13 cellular contexts compared by ENCODE assay signal in genomic region chr7:37446371-37446770, GRCh38. TPM values are rescaled to one million over a fixed set of nuclear protein-coding genes. Genes with fewer than 3 reads are reported as not detected.
DNase-seq lines count a peak whose midpoint lies in the region; ATAC-seq and TF ChIP-seq lines count a peak whose summit lies in the region.
"Had no signal": no experiment of that assay in that cellular context is flagged by ENCODE, and none has a peak within 500 bp of the region (broad histone marks: within the 10 kb centered on the region; RNA-seq: fewer than 3 reads in every experiment).

No MANE protein-coding gene starts in this region.

- peaks cover 71% of the 10 kb centered on the region for H3K4me1 Mint-ChIP-seq in activated naive CD4-positive, alpha-beta T cell treated with anti-CD3 and anti-CD28 coated beads, Interleukin-2, amount 50 U/mL, for 24 hours
- no peaks in the 10 kb centered on the region for H3K4me1 Mint-ChIP-seq in Calu3 (ENCODE audit: low read depth, unreplicated experiment)

- peaks cover 36% of the 10 kb centered on the region for H3K4me1 ChIP-seq in suprapubic skin

- CTCF ChIA-PET in Calu3 (lab: Charles Lee), result no interaction called here

- TF ChIP-seq CTCF in suprapubic skin (IDR thresholded peaks at IDR 0.05), result no peak
- no peak for TF ChIP-seq CTCF in Calu3 (IDR thresholded peaks at IDR 0.05; ENCODE audit: unreplicated experiment)

- TF ChIP-seq EP300 in suprapubic skin (IDR thresholded peaks at IDR 0.05), result no peak

- H3K9me3 Mint-ChIP-seq in activated naive CD4-positive, alpha-beta T cell treated with anti-CD3 and anti-CD28 coated beads, Interleukin-2, amount 50 U/mL, for 24 hours, result no peaks in the 10 kb centered on the region
- H3K9me3 Mint-ChIP-seq in activated naive CD4-positive, alpha-beta T cell treated with anti-CD3 and anti-CD28 coated beads, Interleukin-2, amount 50 U/mL, for 72 hours, result peaks cover 0 to under 1% of the 10 kb centered on the region in 2 donors
- H3K9me3 Mint-ChIP-seq in Calu3 (ENCODE audit: low read depth, unreplicated experiment), result peaks cover 2% of the 10 kb centered on the region

- peak overlapping the region; percentile 81 for H3K4me3 ChIP-seq in suprapubic skin

- TF ChIP-seq POLR2A in suprapubic skin (IDR thresholded peaks at IDR 0.05), result no peak

- ATAC-seq in activated naive CD4-positive, alpha-beta T cell treated with anti-CD3 and anti-CD28 coated beads, Interleukin-2, amount 50 U/mL, for 72 hours, result peak in 1 of 2 donors; percentile 42
- ATAC-seq in GM18858 (IDR thresholded peaks at IDR 0.05; ENCODE audit: unreplicated experiment), result no peak
- ATAC-seq: activated CD4-positive, CD25-positive, alpha-beta regulatory T cell treated with anti-CD3 and anti-CD28 coated beads, Interleukin-2, amount 50 U/mL, for 24 hours had no signal

- no peaks in the 10 kb centered on the region for H3K36me3 ChIP-seq in suprapubic skin
- H3K36me3 ChIP-seq: ascending aorta had no signal

- peaks cover 4% of the 10 kb centered on the region for H3K27me3 ChIP-seq in suprapubic skin
- H3K27me3 ChIP-seq: ascending aorta had no signal

- peaks cover 13% of the 10 kb centered on the region for H3K36me3 Mint-ChIP-seq in activated naive CD4-positive, alpha-beta T cell treated with anti-CD3 and anti-CD28 coated beads, Interleukin-2, amount 50 U/mL, for 24 hours
- peaks cover 12 to 54% of the 10 kb centered on the region in 2 donors for H3K36me3 Mint-ChIP-seq in activated naive CD4-positive, alpha-beta T cell treated with anti-CD3 and anti-CD28 coated beads, Interleukin-2, amount 50 U/mL, for 72 hours
- H3K36me3 Mint-ChIP-seq in Calu3 (ENCODE audit: insufficient read depth, unreplicated experiment), result no peaks in the 10 kb centered on the region

- peak overlapping the region; percentile 94 for H3K4me3 Mint-ChIP-seq in activated naive CD4-positive, alpha-beta T cell treated with anti-CD3 and anti-CD28 coated beads, Interleukin-2, amount 50 U/mL, for 24 hours
- H3K4me3 Mint-ChIP-seq in Calu3 (ENCODE audit: low read depth, unreplicated experiment), result no peak overlapping the region

- no TSS peak for BruUV-seq in Calu3 (replicated peaks; lab: Mats Ljungman, UMichigan)

- H3K27ac Mint-ChIP-seq in activated naive CD4-positive, alpha-beta T cell treated with anti-CD3 and anti-CD28 coated beads, Interleukin-2, amount 50 U/mL, for 24 hours, result peak overlapping the region; percentile 97
- H3K27ac Mint-ChIP-seq in activated naive CD4-positive, alpha-beta T cell treated with anti-CD3 and anti-CD28 coated beads, Interleukin-2, amount 50 U/mL, for 72 hours, result peak overlapping the region; percentile 89 to 97
- no peak overlapping the region for H3K27ac Mint-ChIP-seq in Calu3 (ENCODE audit: unreplicated experiment)

- H3K27me3 Mint-ChIP-seq in activated naive CD4-positive, alpha-beta T cell treated with anti-CD3 and anti-CD28 coated beads, Interleukin-2, amount 50 U/mL, for 24 hours, result no peaks in the 10 kb centered on the region
- peaks cover 23% of the 10 kb centered on the region for H3K27me3 Mint-ChIP-seq in Calu3 (ENCODE audit: unreplicated experiment)

- H3K9me3 ChIP-seq in suprapubic skin, result no peaks in the 10 kb centered on the region
- H3K9me3 ChIP-seq: ascending aorta had no signal

- 80% methylated on average over 3 of the region's 3 CpGs for WGBS in suprapubic skin

- intact Hi-C loops in Calu3 (cut with micrococcal nuclease; ENCODE audit: unreplicated experiment), result no loop called here

- H3K27ac ChIP-seq in suprapubic skin, result peak overlapping the region; percentile 30
- H3K27ac ChIP-seq: epithelial cell of prostate had no signal

- DNase-seq in activated naive CD4-positive, alpha-beta T cell (lab: John Stamatoyannopoulos, UW), result no peak
- DNase-seq in activated naive CD4-positive, alpha-beta T cell treated with anti-CD3 and anti-CD28 coated beads, Interleukin-2, amount 50 U/mL, for 72 hours (ENCODE audit: low spot score in 2 of 2), result no peak
- DNase-seq in lung microvascular endothelial cell (ENCODE audit: low read depth in 2 of 2), result peak; percentile 30 to 58
- DNase-seq in suprapubic skin (ENCODE audit: low spot score in 2 of 2), result no peak
- no peak for DNase-seq in GM19238 (ENCODE audit: insufficient read length, low spot score)
- DNase-seq in Calu3, result no peak
- DNase-seq: NCI-H446, SHP77 had no signal

RNA-seq across cellular contexts. Expression of gene ELMO1, which starts 2.3 kb away (rescaled TPM):
- 100 to 1,000 TPM; 137 to 167 TPM for total RNA-seq in activated naive CD4-positive, alpha-beta T cell treated with anti-CD3 and anti-CD28 coated beads, Interleukin-2, amount 50 U/mL, for 72 hours
- 30.7 and 36.5 TPM in 2 replicates for total RNA-seq in lung microvascular endothelial cell
- total RNA-seq in suprapubic skin, result 10 to 100 TPM in 3 of 4 donors, 1 to 10 TPM in 1; 9.8 to 49.6 (median 22.2) TPM
- not detected in 2 replicates for total RNA-seq in Calu3 (2022)

Comparison
In these comparisons a context has a peak if more than half of its experiments do, and no peak if none do; other contexts are left out.
1. DNase-seq: peak in lung microvascular endothelial cell (2 of 2); none in activated naive CD4-positive, alpha-beta T cell (0 of 4), activated naive CD4-positive, alpha-beta T cell treated with anti-CD3 and anti-CD28 coated beads, Interleukin-2, amount 50 U/mL, for 72 hours (0 of 2), suprapubic skin (0 of 2), GM19238 (single experiment) and Calu3 (single experiment).